Comparison of ENCODE assay signal across 14 cellular contexts in genomic region chr20:62330576-62331317, GRCh38. TPM values are rescaled to one million over a fixed set of nuclear protein-coding genes. Genes with fewer than 3 reads are reported as not detected.
DNase-seq lines count a peak whose midpoint lies in the region; ATAC-seq, FAIRE-seq and TF ChIP-seq lines count a peak whose summit lies in the region.
"Had no signal": no experiment of that assay in that cellular context is flagged by ENCODE, and none has a peak within 500 bp of the region (broad histone marks: within the 10 kb centered on the region; RNA-seq: fewer than 3 reads in every experiment).

No MANE protein-coding gene starts in this region.

- TF ChIP-seq CTCF in PC-3 (conservative IDR thresholded peaks at IDR 0.05; ENCODE audit: low read depth, low read length): no peak
- peak; percentile 10 for TF ChIP-seq CTCF in bronchial epithelial cell (IDR thresholded peaks at IDR 0.05; ENCODE audit: insufficient read depth, low read length, severe bottlenecking)

- intact Hi-C loops in Right ventricle myocardium inferior (cut with DNase I): no loop called here
- intact Hi-C loops in Right ventricle myocardium superior (cut with DNase I): no loop called here
- intact Hi-C loops in PC-3 (cut with micrococcal nuclease): no loop called here

- H3K27ac ChIP-seq in PC-3 (ENCODE audit: low read length): no peak overlapping the region
- H3K27ac ChIP-seq in stomach smooth muscle (ENCODE audit: low read length): peak overlapping the region; percentile 11
- H3K27ac ChIP-seq in substantia nigra (ENCODE audit: low read depth, low read length, poor library complexity, severe bottlenecking): no peak overlapping the region
- H3K27ac ChIP-seq: 22Rv1 had no signal

- peaks cover 71% of the 10 kb centered on the region for H3K36me3 ChIP-seq in PC-3 (ENCODE audit: low read depth, low read length)
- H3K36me3 ChIP-seq in bronchial epithelial cell (ENCODE audit: control insufficient read depth, insufficient read depth, low read length): peaks cover 67% of the 10 kb centered on the region
- peaks cover 72 to 82% of the 10 kb centered on the region in 2 donors for H3K36me3 ChIP-seq in stomach smooth muscle (ENCODE audit: control insufficient read depth in 2 of 2, insufficient read depth in 2 of 2, low read length in 2 of 2)

- BruUV-seq in PC-3 (replicated peaks; lab: Mats Ljungman, UMichigan): no TSS peak

- H3K4me3 ChIP-seq in PC-3 (ENCODE audit: low read length) (no peak overlapping the region), bronchial epithelial cell (ENCODE audit: low read depth, low read length) (no peak overlapping the region), stomach smooth muscle (ENCODE audit: low read length in 2 of 2) (no peak overlapping the region)
- H3K4me3 ChIP-seq: GM23338 had no signal

- POLR2A ChIA-PET in PC-3 (lab: Charles Lee; ENCODE audit: unreplicated experiment): no interaction called here

- H3K4me2 ChIP-seq in PC-3 (ENCODE audit: low read length): no peak overlapping the region
- H3K4me2 ChIP-seq: GM23338 had no signal

- no peaks in the 10 kb centered on the region; the same call in 1 of the 2 replicates for H4K20me1 ChIP-seq in PC-3 (ENCODE audit: low read length)

- H3K9ac ChIP-seq in PC-3 (ENCODE audit: low read length): no peak overlapping the region
- H3K9ac ChIP-seq in stomach smooth muscle (ENCODE audit: low read length in 2 of 2): no peak overlapping the region

- no peak for FAIRE-seq in bronchial epithelial cell (lab: Jason Lieb, UNC)

- no peaks in the 10 kb centered on the region for H3K27me3 ChIP-seq in PC-3 (ENCODE audit: low read length)
- no peaks in the 10 kb centered on the region for H3K27me3 ChIP-seq in bronchial epithelial cell (ENCODE audit: control insufficient read depth, insufficient read depth, low read length)
- no peaks in the 10 kb centered on the region for H3K27me3 ChIP-seq in stomach smooth muscle (ENCODE audit: control insufficient read depth in 1 of 2, insufficient read depth in 2 of 2, low read length in 2 of 2)

- no peaks in the 10 kb centered on the region for H3K9me2 ChIP-seq in PC-3 (replicated peaks; ENCODE audit: low read length)

- no peaks in the 10 kb centered on the region for H3K79me2 ChIP-seq in PC-3 (ENCODE audit: low read length)

- H2AFZ ChIP-seq in PC-3 (ENCODE audit: low read length): no peak overlapping the region
- H2AFZ ChIP-seq: GM23338 had no signal

- H3K4me1 ChIP-seq in PC-3 (ENCODE audit: insufficient read depth, low read length) (no peaks in the 10 kb centered on the region), stomach smooth muscle (ENCODE audit: control insufficient read depth, insufficient read depth, low read length) (no peaks in the 10 kb centered on the region)

- H3K9me3 ChIP-seq in PC-3 (ENCODE audit: low read length) (no peaks in the 10 kb centered on the region), stomach smooth muscle (ENCODE audit: control insufficient read depth in 2 of 2, low read length in 2 of 2) (no peaks in the 10 kb centered on the region)

- ATAC-seq in Right ventricle myocardium inferior (no peak), Right ventricle myocardium superior (ENCODE audit: poor library complexity) (no peak), PC-3 (0 out of 2 replicates have a peak, but pooled peaks have one; percentile 5), GM19397 (IDR thresholded peaks at IDR 0.05; ENCODE audit: unreplicated experiment) (no peak), HG02884 (IDR thresholded peaks at IDR 0.05; ENCODE audit: unreplicated experiment) (no peak)
- ATAC-seq: CD8-positive, alpha-beta T cell; GM23338 had no signal

- DNase-seq in Right ventricle myocardium inferior (ENCODE audit: missing footprints) (peak; percentile 62), Right ventricle myocardium superior (no peak), PC-3 (no peak), bronchial epithelial cell (ENCODE audit: low read depth) (peak; percentile 36), substantia nigra (lab: John Stamatoyannopoulos, UW) (no peak)
- DNase-seq: COR-L47, DMS53, H7 had no signal

- CTCF ChIA-PET in PC-3 (lab: Charles Lee): no interaction called here

- H3F3A ChIP-seq in PC-3 (ENCODE audit: low read length, unreplicated experiment): no peaks in the 10 kb centered on the region

RNA-seq across cellular contexts. Expression of gene ADRM1, which starts 27.9 kb away (rescaled TPM):
- total RNA-seq in Right ventricle myocardium inferior (73.9 TPM), Right ventricle myocardium superior (68.5 TPM), PC-3 (2014; rRNA removed) (374 and 487 TPM in 2 replicates), bronchial epithelial cell (139 and 145 TPM in 2 replicates)

RNA-seq across cellular contexts. Expression of gene LAMA5, which starts 36.4 kb away (rescaled TPM):
- total RNA-seq in Right ventricle myocardium inferior: 89.3 TPM
- 79.6 TPM for total RNA-seq in Right ventricle myocardium superior
- total RNA-seq in PC-3 (2014; rRNA removed): 196 and 308 TPM in 2 replicates
- 61.6 and 99.5 TPM in 2 replicates for total RNA-seq in bronchial epithelial cell

RNA-seq across cellular contexts. Expression of gene RPS21, which starts 56.2 kb away (rescaled TPM):
- total RNA-seq in Right ventricle myocardium inferior (782 TPM), Right ventricle myocardium superior (732 TPM), PC-3 (2014; rRNA removed) (1,250 and 1,945 TPM in 2 replicates), bronchial epithelial cell (1,471 and 1,737 TPM in 2 replicates)

Comparison
In these comparisons a context has a peak if more than half of its experiments do, and no peak if none do; other contexts are left out.
1. DNase-seq: peak in Right ventricle myocardium inferior (single experiment) and bronchial epithelial cell (single experiment); none in Right ventricle myocardium superior (single experiment), PC-3 (single experiment) and substantia nigra (0 of 49).